In genomic region chr7:90613088-90613498, GRCh38 we compare ENCODE assay signal across 8 cellular contexts. TPM values are rescaled to one million over a fixed set of nuclear protein-coding genes. Genes with fewer than 3 reads are reported as not detected.
DNase-seq lines count a peak whose midpoint lies in the region; ATAC-seq and TF ChIP-seq lines count a peak whose summit lies in the region.

No MANE protein-coding gene starts in this region.

- H3K79me2 ChIP-seq in OCI-LY3 (ENCODE audit: low read length) = no peaks in the 10 kb centered on the region

- 0 out of 2 replicates have a peak overlapping the region, but pooled peaks have one; percentile 5 for H3K4me3 ChIP-seq in OCI-LY3 (ENCODE audit: low read length)

- peak; percentile 50 for DNase-seq in activated naive CD4-positive, alpha-beta T cell treated with anti-CD3 and anti-CD28 coated beads for 36 hours
- no peak for DNase-seq in activated naive CD4-positive, alpha-beta T cell treated with Interleukin-2 at 50 U/mL for 16 hours
- DNase-seq in mucosa of gallbladder (ENCODE audit: low spot score) (no peak), NCI-H2081 treated with DMSO at 0.1 percent for 48 hours (lab: John Stamatoyannopoulos, UW) (no peak), NCI-H510A (lab: John Stamatoyannopoulos, UW) (no peak)

- no peak overlapping the region for H3K9ac ChIP-seq in OCI-LY3 (ENCODE audit: low read length)

- H3K4me3 Mint-ChIP-seq in activated naive CD4-positive, alpha-beta T cell treated with anti-CD3 and anti-CD28 coated beads for 36 hours = no peak overlapping the region
- H3K4me3 Mint-ChIP-seq in stimulated activated memory B cell treated with anti-CD40 and anti-IgM and Interleukin-4, amounts not matched to agents 10 μg/mL and 1 μg/mL and 100 μg/mL, for 72 hours = peak overlapping the region; percentile 66

- no peak overlapping the region for H2AFZ ChIP-seq in OCI-LY3 (ENCODE audit: low read depth, low read length)

- ATAC-seq in HG02798 (IDR thresholded peaks at IDR 0.05; ENCODE audit: poor library complexity, unreplicated experiment) = peak; percentile 86
- ATAC-seq in stimulated activated memory B cell treated with anti-CD40 and anti-IgM and Interleukin-4, amounts not matched to agents 10 μg/mL and 1 μg/mL and 100 μg/mL, for 72 hours = peak; percentile 99

- no peaks in the 10 kb centered on the region for H3K36me3 ChIP-seq in OCI-LY3 (replicated peaks; ENCODE audit: low read depth, low read length)

- no peak for TF ChIP-seq CTCF in OCI-LY3 (IDR thresholded peaks at IDR 0.05; ENCODE audit: low read depth, low read length)

- CTCF ChIA-PET in activated naive CD4-positive, alpha-beta T cell treated with anti-CD3 and anti-CD28 coated beads for 36 hours (lab: Charles Lee) = no interaction called here

- H3K36me3 Mint-ChIP-seq in activated naive CD4-positive, alpha-beta T cell treated with anti-CD3 and anti-CD28 coated beads for 36 hours (ENCODE audit: low read depth) = no peaks in the 10 kb centered on the region
- peaks cover 28% of the 10 kb centered on the region for H3K36me3 Mint-ChIP-seq in stimulated activated memory B cell treated with anti-CD40 and anti-IgM and Interleukin-4, amounts not matched to agents 10 μg/mL and 1 μg/mL and 100 μg/mL, for 72 hours

- H3K4me1 Mint-ChIP-seq in activated naive CD4-positive, alpha-beta T cell treated with anti-CD3 and anti-CD28 coated beads for 36 hours (ENCODE audit: low read depth) = peaks cover 18% of the 10 kb centered on the region
- H3K4me1 Mint-ChIP-seq in stimulated activated memory B cell treated with anti-CD40 and anti-IgM and Interleukin-4, amounts not matched to agents 10 μg/mL and 1 μg/mL and 100 μg/mL, for 72 hours = peaks cover 50% of the 10 kb centered on the region

- intact Hi-C loops in activated naive CD4-positive, alpha-beta T cell treated with anti-CD3 and anti-CD28 coated beads for 36 hours (cut with micrococcal nuclease) = loop anchor here (1.0 to 10.0 kb wide), 6 partner anchors 8 to 1608 kb away; partner anchors contain the start of genes CDK14 and GTPBP10

- H3K9me3 ChIP-seq in OCI-LY3 (ENCODE audit: insufficient read depth, low read length) = no peaks in the 10 kb centered on the region

- H3K4me1 ChIP-seq in OCI-LY3 (ENCODE audit: low read length) = peaks cover 11% of the 10 kb centered on the region

- peak overlapping the region; percentile 70 for H3K27ac Mint-ChIP-seq in activated naive CD4-positive, alpha-beta T cell treated with anti-CD3 and anti-CD28 coated beads for 36 hours
- H3K27ac Mint-ChIP-seq in stimulated activated memory B cell treated with anti-CD40 and anti-IgM and Interleukin-4, amounts not matched to agents 10 μg/mL and 1 μg/mL and 100 μg/mL, for 72 hours = peak overlapping the region; percentile 97

- H4K20me1 ChIP-seq in OCI-LY3 (ENCODE audit: insufficient read depth, low read length) = no peaks in the 10 kb centered on the region

- no peaks in the 10 kb centered on the region for H3K27me3 ChIP-seq in OCI-LY3 (ENCODE audit: low read depth, low read length)

- H3K27ac ChIP-seq in OCI-LY3 (ENCODE audit: low read length) = no peak overlapping the region

- no peaks in the 10 kb centered on the region for H3K9me3 Mint-ChIP-seq in activated naive CD4-positive, alpha-beta T cell treated with anti-CD3 and anti-CD28 coated beads for 36 hours
- no peaks in the 10 kb centered on the region for H3K9me3 Mint-ChIP-seq in stimulated activated memory B cell treated with anti-CD40 and anti-IgM and Interleukin-4, amounts not matched to agents 10 μg/mL and 1 μg/mL and 100 μg/mL, for 72 hours

- peak overlapping the region; percentile 41 for H3K4me2 ChIP-seq in OCI-LY3 (ENCODE audit: low read length)

- peaks cover 14% of the 10 kb centered on the region for H3K27me3 Mint-ChIP-seq in activated naive CD4-positive, alpha-beta T cell treated with anti-CD3 and anti-CD28 coated beads for 36 hours (ENCODE audit: low read depth)
- H3K27me3 Mint-ChIP-seq in stimulated activated memory B cell treated with anti-CD40 and anti-IgM and Interleukin-4, amounts not matched to agents 10 μg/mL and 1 μg/mL and 100 μg/mL, for 72 hours = no peaks in the 10 kb centered on the region

RNA-seq across cellular contexts. Expression of gene CDK14, which starts 17.0 kb away (rescaled TPM):
- total RNA-seq in activated naive CD4-positive, alpha-beta T cell treated with anti-CD3 and anti-CD28 coated beads for 36 hours = under 1 TPM; 0.42 to 0.81 TPM
- total RNA-seq in mucosa of gallbladder = 70.3 TPM

Comparison
In these comparisons a context has a peak if more than half of its experiments do, and no peak if none do; other contexts are left out.
1. RNA of gene CDK14, which starts 17.0 kb away (total RNA-seq): 70.3 TPM in mucosa of gallbladder (single experiment); 0.42 to 0.81 TPM in activated naive CD4-positive, alpha-beta T cell treated with anti-CD3 and anti-CD28 coated beads for 36 hours; every median in the first group is over 10 times any median in the second.